ENCODE assay signal across 8 cellular contexts in the genomic region with DNA sequence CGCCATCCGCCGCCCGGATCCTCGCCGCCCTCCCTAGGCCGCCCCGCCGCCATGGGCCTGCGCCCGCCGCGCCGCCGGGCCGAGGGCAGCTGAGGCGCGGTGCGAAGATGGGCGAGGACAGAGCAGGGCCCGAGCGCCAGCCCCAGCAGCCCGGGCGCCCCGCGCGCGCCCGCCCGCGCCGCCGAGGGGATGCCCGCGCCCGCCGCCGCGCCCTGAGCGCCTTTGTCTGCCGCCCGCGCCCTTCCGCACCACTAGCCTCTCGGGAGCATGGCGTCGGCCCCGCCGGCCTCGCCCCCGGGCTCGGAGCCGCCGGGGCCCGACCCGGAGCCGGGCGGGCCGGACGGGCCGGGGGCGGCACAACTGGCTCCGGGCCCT. TPM values are rescaled to one million over a fixed set of nuclear protein-coding genes. Genes with fewer than 3 reads are reported as not detected.
DNase-seq lines count a peak whose midpoint lies in the region; ATAC-seq and TF ChIP-seq lines count a peak whose summit lies in the region.

No MANE protein-coding gene starts in this region.

- DNase-seq in BE2C (no peak), NCI-H446 (lab: John Stamatoyannopoulos, UW) (no peak), glutamatergic neuron (no peak)
- DNase-seq in activated naive CD4-positive, alpha-beta T cell treated with anti-CD3 and anti-CD28 coated beads, Interleukin-2, amount 50 U/mL, for 72 hours (ENCODE audit: low spot score in 2 of 2), result peak; percentile 55 to 68

- H3K36me3 ChIP-seq in BE2C (no peaks in the 10 kb centered on the region), stomach smooth muscle (ENCODE audit: control insufficient read depth in 2 of 2, insufficient read depth in 2 of 2, low read length in 2 of 2) (peaks cover 0 to 3% of the 10 kb centered on the region in 2 donors)

- no peak overlapping the region for H3K4me3 Mint-ChIP-seq in glutamatergic neuron (ENCODE audit: unreplicated experiment)

- H3K4me3 ChIP-seq in BE2C (ENCODE audit: low read depth, low read length) (peak overlapping the region; percentile 70), stomach smooth muscle (ENCODE audit: low read length in 2 of 2) (peak overlapping the region in 1 of 2 donors; percentile 84)

- peak overlapping the region in 1 of 2 donors; percentile 71 for H3K9ac ChIP-seq in stomach smooth muscle (ENCODE audit: low read length in 2 of 2)

- H3K27ac Mint-ChIP-seq in activated naive CD4-positive, alpha-beta T cell treated with anti-CD3 and anti-CD28 coated beads, Interleukin-2, amount 50 U/mL, for 72 hours, result peak overlapping the region in 1 of 2 donors; percentile 61
- H3K27ac Mint-ChIP-seq in glutamatergic neuron (ENCODE audit: unreplicated experiment), result no peak overlapping the region

- H3K9me3 ChIP-seq in BE2C, result no peaks in the 10 kb centered on the region
- H3K9me3 ChIP-seq in stomach smooth muscle (ENCODE audit: control insufficient read depth in 2 of 2, low read length in 2 of 2), result no peaks in the 10 kb centered on the region

- peaks cover 15% of the 10 kb centered on the region for H3K27me3 Mint-ChIP-seq in glutamatergic neuron (ENCODE audit: unreplicated experiment)

- H3K27me3 ChIP-seq in BE2C (peaks cover 4% of the 10 kb centered on the region), layer of hippocampus (ENCODE audit: control insufficient read depth, insufficient read depth, low read length) (no peaks in the 10 kb centered on the region), stomach smooth muscle (ENCODE audit: control insufficient read depth in 1 of 2, insufficient read depth in 2 of 2, low read length in 2 of 2) (no peaks in the 10 kb centered on the region)

- ATAC-seq in GM19351 (IDR thresholded peaks at IDR 0.05; ENCODE audit: unreplicated experiment), result peak; percentile 28
- ATAC-seq in HG03439 (IDR thresholded peaks at IDR 0.05; ENCODE audit: unreplicated experiment), result peak; percentile 46
- ATAC-seq in activated naive CD4-positive, alpha-beta T cell treated with anti-CD3 and anti-CD28 coated beads, Interleukin-2, amount 50 U/mL, for 72 hours, result peak; percentile 68 to 75

- H3K27ac ChIP-seq in layer of hippocampus (ENCODE audit: low read depth, low read length), result peak overlapping the region; percentile 94
- H3K27ac ChIP-seq in stomach smooth muscle (ENCODE audit: low read length), result peak overlapping the region; percentile 94

- no peaks in the 10 kb centered on the region for H3K9me3 Mint-ChIP-seq in activated naive CD4-positive, alpha-beta T cell treated with anti-CD3 and anti-CD28 coated beads, Interleukin-2, amount 50 U/mL, for 72 hours
- peaks cover 3% of the 10 kb centered on the region for H3K9me3 Mint-ChIP-seq in glutamatergic neuron (ENCODE audit: unreplicated experiment)

- H3K4me1 Mint-ChIP-seq in glutamatergic neuron (ENCODE audit: low read depth, unreplicated experiment), result peaks cover 22% of the 10 kb centered on the region

- peaks cover 0 to 6% of the 10 kb centered on the region in 2 donors for H3K36me3 Mint-ChIP-seq in activated naive CD4-positive, alpha-beta T cell treated with anti-CD3 and anti-CD28 coated beads, Interleukin-2, amount 50 U/mL, for 72 hours
- H3K36me3 Mint-ChIP-seq in glutamatergic neuron (ENCODE audit: unreplicated experiment), result no peaks in the 10 kb centered on the region

- no peak for TF ChIP-seq CTCF in BE2C (IDR thresholded peaks at IDR 0.05; ENCODE audit: low read depth, low read length)
- no peak for TF ChIP-seq CTCF in glutamatergic neuron (IDR thresholded peaks at IDR 0.05; ENCODE audit: partially characterized antibody, unreplicated experiment)

- H3K4me1 ChIP-seq in BE2C (peaks cover 7% of the 10 kb centered on the region), stomach smooth muscle (ENCODE audit: control insufficient read depth, insufficient read depth, low read length) (peaks cover 28% of the 10 kb centered on the region)

RNA-seq across cellular contexts. Expression of a gene that starts 0.3 kb away (rescaled TPM):
- 25.3 TPM for polyA plus RNA-seq in BE2C (2012; ENCODE audit: insufficient read depth, insufficient read length, low read depth)
- total RNA-seq in activated naive CD4-positive, alpha-beta T cell treated with anti-CD3 and anti-CD28 coated beads, Interleukin-2, amount 50 U/mL, for 72 hours, result 10 to 100 TPM; 18.6 to 32.0 TPM
- total RNA-seq in glutamatergic neuron (ENCODE audit: unreplicated experiment), result 103 TPM

RNA-seq across cellular contexts. Expression of a gene that starts 24.0 kb away (rescaled TPM):
- polyA plus RNA-seq in BE2C (2012; ENCODE audit: insufficient read depth, insufficient read length, low read depth), result 11.6 TPM
- 10 to 100 TPM; 12.6 to 14.6 TPM for total RNA-seq in activated naive CD4-positive, alpha-beta T cell treated with anti-CD3 and anti-CD28 coated beads, Interleukin-2, amount 50 U/mL, for 72 hours
- 26.2 TPM for total RNA-seq in glutamatergic neuron (ENCODE audit: unreplicated experiment)

RNA-seq across cellular contexts. Expression of a gene that starts 28.7 kb away (rescaled TPM):
- 507 TPM for polyA plus RNA-seq in BE2C (2012; ENCODE audit: insufficient read depth, insufficient read length, low read depth)
- 10 to 100 TPM; 15.6 to 58.4 TPM for total RNA-seq in activated naive CD4-positive, alpha-beta T cell treated with anti-CD3 and anti-CD28 coated beads, Interleukin-2, amount 50 U/mL, for 72 hours
- 82.6 TPM for total RNA-seq in glutamatergic neuron (ENCODE audit: unreplicated experiment)

RNA-seq across cellular contexts. Expression of a gene that starts 43.9 kb away (rescaled TPM):
- polyA plus RNA-seq in BE2C (2012; ENCODE audit: insufficient read depth, insufficient read length, low read depth), result 137 TPM
- total RNA-seq in activated naive CD4-positive, alpha-beta T cell treated with anti-CD3 and anti-CD28 coated beads, Interleukin-2, amount 50 U/mL, for 72 hours, result 10 to 100 TPM; 18.5 to 46.1 TPM
- total RNA-seq in glutamatergic neuron (ENCODE audit: unreplicated experiment), result 54.5 TPM

RNA-seq across cellular contexts. Expression of a gene that starts 55.4 kb away (rescaled TPM):
- polyA plus RNA-seq in BE2C (2012; ENCODE audit: insufficient read depth, insufficient read length, low read depth), result 231 TPM
- 10 to 100 TPM; 77.9 to 97.7 TPM for total RNA-seq in activated naive CD4-positive, alpha-beta T cell treated with anti-CD3 and anti-CD28 coated beads, Interleukin-2, amount 50 U/mL, for 72 hours
- 69.6 TPM for total RNA-seq in glutamatergic neuron (ENCODE audit: unreplicated experiment)

Comparison
In these comparisons a context has a peak if more than half of its experiments do, and no peak if none do; other contexts are left out.
1. DNase-seq: peak in activated naive CD4-positive, alpha-beta T cell treated with anti-CD3 and anti-CD28 coated beads, Interleukin-2, amount 50 U/mL, for 72 hours (2 of 2); none in BE2C (single experiment), NCI-H446 (0 of 2) and glutamatergic neuron (single experiment).
2. Peak in every context shown above with its lines, with median percentiles within 50 percentile points of each other: ATAC-seq.